19 cellular contexts compared by ENCODE assay signal in the genomic region with DNA sequence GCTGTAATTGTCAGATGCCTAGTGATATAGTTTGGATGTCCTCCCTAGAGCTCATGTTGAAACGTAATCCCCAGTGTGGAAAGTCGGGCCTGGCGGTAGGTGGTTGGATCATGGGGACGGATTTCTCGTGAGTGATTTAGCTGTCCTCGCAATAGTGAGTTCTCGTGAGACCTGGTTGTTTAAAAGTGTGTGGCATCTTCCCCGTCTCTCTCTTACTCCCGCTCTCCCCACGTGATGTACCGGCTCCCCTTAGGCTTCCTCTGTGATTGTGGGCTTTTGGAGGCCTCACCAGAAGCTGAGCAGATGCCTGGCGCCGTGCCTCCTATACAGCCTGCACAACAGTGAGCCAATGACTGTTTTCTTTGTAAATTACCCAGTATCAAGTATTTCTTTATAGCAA.
"Had no signal": no experiment of that assay in that cellular context is flagged by ENCODE, and none has a peak within 500 bp of the region (broad histone marks: within the 10 kb centered on the region; RNA-seq: fewer than 3 reads in every experiment).

No MANE protein-coding gene starts in this region.

- H3K4me3 Mint-ChIP-seq: naive thymus-derived CD8-positive, alpha-beta T cell; neural crest cell; stimulated activated memory B cell treated with anti-CD40 and anti-IgM and Interleukin-4, amounts not matched to agents 10 μg/mL and 1 μg/mL and 100 μg/mL, for 72 hours; stimulated activated naive CD8-positive, alpha-beta T cell treated with anti-CD3 and anti-CD28 coated beads, Interleukin-15, Interleukin-2, amounts not matched to agents 100 ng/mL and 50 ng/mL, for 24 hours had no signal

- H3K36me3 Mint-ChIP-seq: naive thymus-derived CD8-positive, alpha-beta T cell; stimulated activated memory B cell treated with anti-CD40 and anti-IgM and Interleukin-4, amounts not matched to agents 10 μg/mL and 1 μg/mL and 100 μg/mL, for 72 hours had no signal

- H3K27me3 Mint-ChIP-seq: naive thymus-derived CD8-positive, alpha-beta T cell; stimulated activated memory B cell treated with anti-CD40 and anti-IgM and Interleukin-4, amounts not matched to agents 10 μg/mL and 1 μg/mL and 100 μg/mL, for 72 hours; stimulated activated naive CD8-positive, alpha-beta T cell treated with anti-CD3 and anti-CD28 coated beads, Interleukin-15, Interleukin-2, amounts not matched to agents 100 ng/mL and 50 ng/mL, for 24 hours had no signal

- H3K27ac ChIP-seq: heart left ventricle, pancreas, prostate gland, right lobe of liver, testis, tibial nerve, upper lobe of right lung, vagina had no signal

- H3K9me3 ChIP-seq: heart left ventricle, mucosa of descending colon, pancreas, prostate gland, right lobe of liver, testis, tibial nerve, upper lobe of right lung, vagina had no signal

- H3K36me3 ChIP-seq: heart left ventricle, pancreas, prostate gland, right lobe of liver, tibial nerve, upper lobe of right lung, vagina had no signal

- H3K9me3 Mint-ChIP-seq: naive thymus-derived CD8-positive, alpha-beta T cell; stimulated activated memory B cell treated with anti-CD40 and anti-IgM and Interleukin-4, amounts not matched to agents 10 μg/mL and 1 μg/mL and 100 μg/mL, for 72 hours; stimulated activated naive CD8-positive, alpha-beta T cell treated with anti-CD3 and anti-CD28 coated beads, Interleukin-15, Interleukin-2, amounts not matched to agents 100 ng/mL and 50 ng/mL, for 24 hours had no signal

- H3K4me1 Mint-ChIP-seq: stimulated activated memory B cell treated with anti-CD40 and anti-IgM and Interleukin-4, amounts not matched to agents 10 μg/mL and 1 μg/mL and 100 μg/mL, for 72 hours had no signal

- H3K4me3 ChIP-seq: heart left ventricle, mucosa of descending colon, pancreas, prostate gland, right lobe of liver, testis, tibial nerve, upper lobe of right lung, vagina had no signal

- H3K4me1 ChIP-seq: heart left ventricle, pancreas, prostate gland, right lobe of liver, testis, tibial nerve, upper lobe of right lung, vagina had no signal

- DNase-seq: dermis blood vessel endothelial cell; foreskin melanocyte; heart left ventricle; left colon; mucosa of descending colon; naive thymus-derived CD8-positive, alpha-beta T cell; occipital lobe; pancreas; retina; right lobe of liver; stimulated activated CD4-positive, alpha-beta T cell treated with anti-CD3 and anti-CD28 coated beads, Interleukin-4, amount 100 ng/mL, for 1 hour; testis; upper lobe of right lung had no signal

- H3K27ac Mint-ChIP-seq: naive thymus-derived CD8-positive, alpha-beta T cell; stimulated activated memory B cell treated with anti-CD40 and anti-IgM and Interleukin-4, amounts not matched to agents 10 μg/mL and 1 μg/mL and 100 μg/mL, for 72 hours; stimulated activated naive CD8-positive, alpha-beta T cell treated with anti-CD3 and anti-CD28 coated beads, Interleukin-15, Interleukin-2, amounts not matched to agents 100 ng/mL and 50 ng/mL, for 24 hours had no signal

- H3K27me3 ChIP-seq: heart left ventricle, pancreas, right lobe of liver, testis, tibial nerve, upper lobe of right lung, vagina had no signal

- ATAC-seq: heart left ventricle; left colon; mucosa of descending colon; naive thymus-derived CD8-positive, alpha-beta T cell; pancreas; right lobe of liver; stimulated activated memory B cell treated with anti-CD40 and anti-IgM and Interleukin-4, amounts not matched to agents 10 μg/mL and 1 μg/mL and 100 μg/mL, for 72 hours; upper lobe of right lung had no signal
